Comparison of ENCODE assay signal across 8 cellular contexts in genomic region chr6:138001750-138002349, GRCh38.
DNase-seq lines count a peak whose midpoint lies in the region; ATAC-seq and TF ChIP-seq lines count a peak whose summit lies in the region.

No MANE protein-coding gene starts in this region.

- H3K27me3 Mint-ChIP-seq in WTC11 (ENCODE audit: low read depth): no peaks in the 10 kb centered on the region

- H3K9me3 Mint-ChIP-seq in WTC11: peaks cover 12% of the 10 kb centered on the region

- H3K4me3 Mint-ChIP-seq in WTC11: no peak overlapping the region

- CTCF ChIA-PET in WTC11 (lab: Charles Lee): interaction anchor here (1.0 to 3.7 kb wide), 6 partner anchors 12 to 276 kb away, joined by 3 to 21 read pairs (median 6); no protein-coding TSS in a partner anchor

- DNase-seq in GM06990 (ENCODE audit: extremely low read depth, insufficient read length): no peak
- DNase-seq in NCI-H146 treated with DMSO at 0.1 percent for 48 hours (lab: John Stamatoyannopoulos, UW; ENCODE audit: unreplicated experiment): peak; percentile 75
- DNase-seq in WTC11 (ENCODE audit: low spot score): peak; percentile 63
- peak; percentile 46 for DNase-seq in central memory CD4-positive, alpha-beta T cell
- peak; percentile 73 for DNase-seq in left kidney (ENCODE audit: low read depth, low spot score)
- peak; percentile 26 to 41 (median 33) for DNase-seq in stimulated activated CD4-positive, alpha-beta T cell treated with anti-CD3 and anti-CD28 coated beads, TNF-alpha, amount 100 ng/mL, for 1 hour (ENCODE audit: low read depth in 3 of 3, low spot score in 1 of 3)
- DNase-seq in NCI-H446 treated with DMSO at 0.1 percent for 48 hours (lab: John Stamatoyannopoulos, UW): no peak

- ATAC-seq in WTC11 (0 out of 2 replicates have a peak, but pooled peaks have one; percentile 36), GM18909 (IDR thresholded peaks at IDR 0.05; ENCODE audit: poor library complexity, unreplicated experiment) (no peak)

- no peaks in the 10 kb centered on the region for H3K27me3 ChIP-seq in GM06990 (replicated peaks; ENCODE audit: control insufficient read depth, insufficient read depth, low read length)

- no peaks in the 10 kb centered on the region for H3K36me3 ChIP-seq in GM06990 (ENCODE audit: control insufficient read depth, insufficient read depth, low read length)

- peaks cover 19% of the 10 kb centered on the region for H3K4me1 Mint-ChIP-seq in WTC11

- TF ChIP-seq CTCF in GM06990 (IDR thresholded peaks at IDR 0.05; ENCODE audit: insufficient read depth, low read length, poor library complexity, severe bottlenecking) (peak; percentile 94), WTC11 (IDR thresholded peaks at IDR 0.05) (peak; percentile 65)

- no peak overlapping the region for H3K27ac Mint-ChIP-seq in WTC11

- H3K36me3 Mint-ChIP-seq in WTC11: peaks cover 8% of the 10 kb centered on the region; the same call in 1 of the 2 replicates

- POLR2A ChIA-PET in WTC11 (lab: Charles Lee): no interaction called here

- H3K4me3 ChIP-seq in GM06990 (replicated peaks; ENCODE audit: low read depth, low read length): no peak overlapping the region

TF ChIP-seq in WTC11, 78 proteins besides CTCF, POLR2A, EP300 and RAD21:
- TF ChIP-seq ETV6 (CRISPR knock-in tag; IDR thresholded peaks at IDR 0.05): no peak
- TF ChIP-seq KAT7 (CRISPR knock-in tag; IDR thresholded peaks at IDR 0.05; ENCODE audit: borderline replicate concordance): no peak
- TF ChIP-seq GRHL2 (CRISPR knock-in tag; IDR thresholded peaks at IDR 0.05; ENCODE audit: insufficient replicate concordance, severe bottlenecking): no peak
- no peak for TF ChIP-seq TEAD4 (CRISPR knock-in tag; IDR thresholded peaks at IDR 0.05)
- no peak for TF ChIP-seq HMGXB4 (CRISPR knock-in tag; IDR thresholded peaks at IDR 0.05)
- TF ChIP-seq ZNF263 (CRISPR knock-in tag; IDR thresholded peaks at IDR 0.05; ENCODE audit: low read depth): no peak
- no peak for TF ChIP-seq ZNF396 (CRISPR knock-in tag; IDR thresholded peaks at IDR 0.05; ENCODE audit: borderline replicate concordance)

Comparison
In these comparisons a context has a peak if more than half of its experiments do, and no peak if none do; other contexts are left out.
1. DNase-seq: peak in NCI-H146 treated with DMSO at 0.1 percent for 48 hours (single experiment), WTC11 (single experiment), central memory CD4-positive, alpha-beta T cell (single experiment), left kidney (single experiment) and stimulated activated CD4-positive, alpha-beta T cell treated with anti-CD3 and anti-CD28 coated beads, TNF-alpha, amount 100 ng/mL, for 1 hour (3 of 3); none in GM06990 (single experiment) and NCI-H446 treated with DMSO at 0.1 percent for 48 hours (single experiment).